ENCODE assay signal across 1 cellular context in genomic region chr12:109052415-109053323, GRCh38.
TF ChIP-seq lines count a peak whose summit lies in the region.

Gene USP30, plus strand, starts transcription at chr12:109052576. Its CDS starts 103 bp downstream, at chr12:109052679.

TF ChIP-seq in HepG2, 621 proteins besides CTCF, POLR2A, EP300 and RAD21 (continued from another document and continues in another):
- no peak for TF ChIP-seq FUBP1 (CRISPR knock-in tag; IDR thresholded peaks at IDR 0.05; ENCODE audit: borderline replicate concordance)
- no peak; the same call in 1 of the 2 replicates for TF ChIP-seq KLF15 (CRISPR knock-in tag; IDR thresholded peaks at IDR 0.05; ENCODE audit: borderline replicate concordance)
- TF ChIP-seq SOX5 (CRISPR knock-in tag; IDR thresholded peaks at IDR 0.05; ENCODE audit: borderline replicate concordance) = peak; percentile 44; the same call in 1 of the 2 replicates
- TF ChIP-seq ESRRA (CRISPR knock-in tag; IDR thresholded peaks at IDR 0.05; ENCODE audit: low read depth) = 0 out of 2 replicates have a peak, but pooled peaks have one; percentile 43
- no peak for TF ChIP-seq ZMYM2 (CRISPR knock-in tag; IDR thresholded peaks at IDR 0.05)
- no peak for TF ChIP-seq ZNF569 (CRISPR knock-in tag; IDR thresholded peaks at IDR 0.05; ENCODE audit: borderline replicate concordance)
- TF ChIP-seq RXRA (CRISPR knock-in tag; IDR thresholded peaks at IDR 0.05) = peak; percentile 79; the same call in 1 of the 2 replicates
- TF ChIP-seq YEATS2 (CRISPR knock-in tag; IDR thresholded peaks at IDR 0.05; ENCODE audit: borderline replicate concordance) = peak; percentile 98
- no peak for TF ChIP-seq JDP2 (CRISPR knock-in tag; IDR thresholded peaks at IDR 0.05; ENCODE audit: borderline replicate concordance)
- peak; percentile 38; the same call in 1 of the 2 replicates for TF ChIP-seq BRF2 (CRISPR knock-in tag; IDR thresholded peaks at IDR 0.05)
- TF ChIP-seq TAF1 (CRISPR knock-in tag; IDR thresholded peaks at IDR 0.05) = peak; percentile 77
- no peak; the same call in 1 of the 2 replicates for TF ChIP-seq HES4 (CRISPR knock-in tag; IDR thresholded peaks at IDR 0.05; ENCODE audit: borderline replicate concordance)
- peak; percentile 80; the same call in 1 of the 2 replicates for TF ChIP-seq CCDC6 (CRISPR knock-in tag; IDR thresholded peaks at IDR 0.05)
- TF ChIP-seq KAT8 (CRISPR knock-in tag; IDR thresholded peaks at IDR 0.05) = peak; percentile 99
- TF ChIP-seq SP140L (CRISPR knock-in tag; IDR thresholded peaks at IDR 0.05; ENCODE audit: borderline replicate concordance) = no peak
- 0 out of 2 replicates have a peak, but pooled peaks have one; percentile 42 for TF ChIP-seq GMEB2 (CRISPR knock-in tag; IDR thresholded peaks at IDR 0.05; ENCODE audit: low read depth)
- no peak for TF ChIP-seq MATR3 (CRISPR knock-in tag; IDR thresholded peaks at IDR 0.05)
- no peak for TF ChIP-seq ZNF800 (CRISPR knock-in tag; IDR thresholded peaks at IDR 0.05)
- TF ChIP-seq SOX6 (IDR thresholded peaks at IDR 0.05) = no peak
- TF ChIP-seq SOX6 (CRISPR knock-in tag; IDR thresholded peaks at IDR 0.05) = peak; percentile 77
- peak; percentile 68 for TF ChIP-seq RFX5 (IDR thresholded peaks at IDR 0.05; ENCODE audit: low read depth, low read length)
- TF ChIP-seq DMAP1 (CRISPR knock-in tag; IDR thresholded peaks at IDR 0.05) = peak; percentile 94
- TF ChIP-seq GPN1 (CRISPR knock-in tag; IDR thresholded peaks at IDR 0.05; ENCODE audit: borderline replicate concordance) = no peak
- TF ChIP-seq PRMT3 (CRISPR knock-in tag; IDR thresholded peaks at IDR 0.05; ENCODE audit: borderline replicate concordance, low read depth) = no peak
- no peak for TF ChIP-seq ZFP36L2 (CRISPR knock-in tag; IDR thresholded peaks at IDR 0.05)
- no peak for TF ChIP-seq RARG (CRISPR knock-in tag; IDR thresholded peaks at IDR 0.05; ENCODE audit: low read depth)
- TF ChIP-seq HOXA7 (CRISPR knock-in tag; IDR thresholded peaks at IDR 0.05) = no peak
- no peak for TF ChIP-seq PLSCR1 (CRISPR knock-in tag; IDR thresholded peaks at IDR 0.05; ENCODE audit: borderline replicate concordance)
- TF ChIP-seq ZNF792 (CRISPR knock-in tag; IDR thresholded peaks at IDR 0.05) = peak; percentile 85
- no peak for TF ChIP-seq ZBTB42 (CRISPR knock-in tag; IDR thresholded peaks at IDR 0.05)
- no peak for TF ChIP-seq CHCHD3 (CRISPR knock-in tag; IDR thresholded peaks at IDR 0.05)
- TF ChIP-seq MAZ (IDR thresholded peaks at IDR 0.05; ENCODE audit: borderline replicate concordance, low read depth, low read length) = peak; percentile 91; the same call in 1 of the 2 replicates
- TF ChIP-seq MAZ (CRISPR knock-in tag; IDR thresholded peaks at IDR 0.05; ENCODE audit: low read depth) = peak; percentile 67; the same call in 1 of the 2 replicates
- no peak; the same call in 1 of the 2 replicates for TF ChIP-seq IRF9 (CRISPR knock-in tag; IDR thresholded peaks at IDR 0.05; ENCODE audit: borderline replicate concordance)
- no peak for TF ChIP-seq SMARCC2 (IDR thresholded peaks at IDR 0.05)
- TF ChIP-seq MAFK (conservative IDR thresholded peaks at IDR 0.05 in 1 of 2, IDR thresholded peaks at IDR 0.05 in 1 of 2; ENCODE audit: low read length in 2 of 2) = no peak
- TF ChIP-seq TGIF2 (CRISPR knock-in tag; IDR thresholded peaks at IDR 0.05) = peak; percentile 92
- no peak for TF ChIP-seq MXD3 (CRISPR knock-in tag; IDR thresholded peaks at IDR 0.05)
- 0 out of 2 replicates have a peak, but pooled peaks have one; percentile 48 for TF ChIP-seq PAX8 (CRISPR knock-in tag; IDR thresholded peaks at IDR 0.05; ENCODE audit: borderline replicate concordance)
- TF ChIP-seq ARNT2 (CRISPR knock-in tag; IDR thresholded peaks at IDR 0.05; ENCODE audit: low read depth) = no peak; the same call in 1 of the 2 replicates
- no peak for TF ChIP-seq PAWR (CRISPR knock-in tag; IDR thresholded peaks at IDR 0.05; ENCODE audit: borderline replicate concordance)
- TF ChIP-seq SRSF1 (optimal IDR thresholded peaks at IDR 0.05; ENCODE audit: low read depth, low read length) = no peak
- TF ChIP-seq ZNF577 (CRISPR knock-in tag; IDR thresholded peaks at IDR 0.05; ENCODE audit: borderline replicate concordance, low read depth) = no peak
- peak; percentile 98 for TF ChIP-seq KMT2A (CRISPR knock-in tag; IDR thresholded peaks at IDR 0.05)
- TF ChIP-seq SKIL (CRISPR knock-in tag; IDR thresholded peaks at IDR 0.05; ENCODE audit: borderline replicate concordance) = no peak
- TF ChIP-seq ZNF205 (CRISPR knock-in tag; IDR thresholded peaks at IDR 0.05) = peak; percentile 93
- 0 out of 2 replicates have a peak, but pooled peaks have one; percentile 69 for TF ChIP-seq TOPORS (CRISPR knock-in tag; IDR thresholded peaks at IDR 0.05)
- peak; percentile 98 for TF ChIP-seq SIN3A (IDR thresholded peaks at IDR 0.05; ENCODE audit: borderline replicate concordance, low read depth, low read length)
- peak; percentile 71 for TF ChIP-seq HIVEP1 (CRISPR knock-in tag; IDR thresholded peaks at IDR 0.05)
- TF ChIP-seq AGO1 (IDR thresholded peaks at IDR 0.05; ENCODE audit: low read depth, low read length, poor library complexity, severe bottlenecking) = peak; percentile 55
- TF ChIP-seq SIN3B (IDR thresholded peaks at IDR 0.05; ENCODE audit: low read length) = peak; percentile 96
- TF ChIP-seq SMYD3 (CRISPR knock-in tag; IDR thresholded peaks at IDR 0.05) = no peak
- TF ChIP-seq ZMYM3 (CRISPR knock-in tag; IDR thresholded peaks at IDR 0.05) = peak; percentile 80; the same call in 1 of the 2 replicates
- no peak for TF ChIP-seq PCBP1 (IDR thresholded peaks at IDR 0.05; ENCODE audit: borderline replicate concordance, low read depth, low read length)
- no peak for TF ChIP-seq ZNF563 (CRISPR knock-in tag; IDR thresholded peaks at IDR 0.05)
- no peak for TF ChIP-seq ZC3H4 (CRISPR knock-in tag; IDR thresholded peaks at IDR 0.05; ENCODE audit: borderline replicate concordance)
- peak; percentile 81 for TF ChIP-seq NR0B2 (CRISPR knock-in tag; IDR thresholded peaks at IDR 0.05)
- no peak for TF ChIP-seq MYNN (CRISPR knock-in tag; IDR thresholded peaks at IDR 0.05; ENCODE audit: low read depth)
- peak; percentile 69 for TF ChIP-seq BCL6 (CRISPR knock-in tag; IDR thresholded peaks at IDR 0.05)
- TF ChIP-seq CSRNP2 (CRISPR knock-in tag; conservative IDR thresholded peaks at IDR 0.05; ENCODE audit: low read depth) = no peak
